In genomic region chr2:12543452-12544220, GRCh38 we compare ENCODE assay signal across 12 cellular contexts.
A peak's percentile ranks its signal among the peaks of the same experiment; 100 is the strongest.
DNase-seq lines count a peak whose midpoint lies in the region; ATAC-seq lines count a peak whose summit lies in the region.
"Had no signal": no experiment of that assay in that cellular context is flagged by ENCODE, and none has a peak within 500 bp of the region (broad histone marks: within the 10 kb centered on the region; RNA-seq: fewer than 3 reads in every experiment).

No MANE protein-coding gene starts in this region.

- no peak overlapping the region for H2AFZ ChIP-seq in mesenchymal stem cell (ENCODE audit: low read depth, low read length)

- peaks cover 4% of the 10 kb centered on the region for H3K27me3 Mint-ChIP-seq in IgD-negative memory B cell
- peaks cover 2% of the 10 kb centered on the region for H3K27me3 Mint-ChIP-seq in activated CD8-positive, alpha-beta T cell treated with anti-CD3 and anti-CD28 coated beads, Interleukin-2, amount 10 ng/mL, durations not matched to agents 7 days and 5 days (ENCODE audit: low read depth)

- H3K4me3 Mint-ChIP-seq in IgD-negative memory B cell, result peak overlapping the region in 2 of 4 donors; percentile 19 to 67
- H3K4me3 Mint-ChIP-seq in activated CD8-positive, alpha-beta T cell treated with anti-CD3 and anti-CD28 coated beads, Interleukin-2, amount 10 ng/mL, durations not matched to agents 7 days and 5 days, result no peak overlapping the region
- H3K4me3 Mint-ChIP-seq: dendritic cell treated with granulocyte-macrophage colony-stimulating factor and Interleukin-4, amounts not matched to agents 40 ng/mL and 50 ng/mL, for 4 days had no signal

- no peak overlapping the region for H3K27ac ChIP-seq in mesenchymal stem cell (ENCODE audit: low read length, poor library complexity, severe bottlenecking)
- H3K27ac ChIP-seq: HL-60 had no signal

- peak overlapping the region; percentile 42 for H3K9ac ChIP-seq in mesenchymal stem cell (ENCODE audit: low read length)

- peak; percentile 64 for ATAC-seq in GM18502 (IDR thresholded peaks at IDR 0.05; ENCODE audit: poor library complexity, unreplicated experiment)
- ATAC-seq in GM21723 (IDR thresholded peaks at IDR 0.05; ENCODE audit: unreplicated experiment), result peak; percentile 36
- no peak for ATAC-seq in activated CD8-positive, alpha-beta T cell treated with anti-CD3 and anti-CD28 coated beads, Interleukin-2, amount 10 ng/mL, durations not matched to agents 7 days and 5 days

- no peak overlapping the region for H3K4me3 ChIP-seq in mesenchymal stem cell (ENCODE audit: insufficient read depth in 1 of 2, low read depth in 1 of 2, low read length in 2 of 2)
- H3K4me3 ChIP-seq: lung had no signal

- H2BK120ac ChIP-seq in mesenchymal stem cell (ENCODE audit: low read depth, low read length), result no peak overlapping the region

- H3K9me3 Mint-ChIP-seq in IgD-negative memory B cell, result no peaks in the 10 kb centered on the region
- H3K9me3 Mint-ChIP-seq in activated CD8-positive, alpha-beta T cell treated with anti-CD3 and anti-CD28 coated beads, Interleukin-2, amount 10 ng/mL, durations not matched to agents 7 days and 5 days (ENCODE audit: insufficient read depth), result no peaks in the 10 kb centered on the region
- H3K9me3 Mint-ChIP-seq: dendritic cell treated with granulocyte-macrophage colony-stimulating factor and Interleukin-4, amounts not matched to agents 40 ng/mL and 50 ng/mL, for 4 days had no signal

- peak overlapping the region; percentile 26 to 90 (median 77) for H3K27ac Mint-ChIP-seq in IgD-negative memory B cell
- no peak overlapping the region for H3K27ac Mint-ChIP-seq in activated CD8-positive, alpha-beta T cell treated with anti-CD3 and anti-CD28 coated beads, Interleukin-2, amount 10 ng/mL, durations not matched to agents 7 days and 5 days
- H3K27ac Mint-ChIP-seq: dendritic cell treated with granulocyte-macrophage colony-stimulating factor and Interleukin-4, amounts not matched to agents 40 ng/mL and 50 ng/mL, for 4 days had no signal

- H3K79me1 ChIP-seq in mesenchymal stem cell (replicated peaks; ENCODE audit: low read length, poor library complexity, severe bottlenecking), result no peaks in the 10 kb centered on the region

- no peak overlapping the region for H3K23ac ChIP-seq in mesenchymal stem cell (ENCODE audit: low read length in 2 of 2)

- 82% methylated on average over 13 of the region's 13 CpGs for WGBS in mesenchymal stem cell

- peak overlapping the region in 1 of 2 experiments; percentile 92 for H3K4ac ChIP-seq in mesenchymal stem cell (ENCODE audit: low read depth in 1 of 2, low read length in 2 of 2)

- H2AK5ac ChIP-seq in mesenchymal stem cell (ENCODE audit: low read length, severe bottlenecking), result no peak overlapping the region

- peak overlapping the region; percentile 9 for H4K91ac ChIP-seq in mesenchymal stem cell (ENCODE audit: low read length)

- H3K36me3 Mint-ChIP-seq in IgD-negative memory B cell, result peaks cover 2% of the 10 kb centered on the region
- H3K36me3 Mint-ChIP-seq in activated CD8-positive, alpha-beta T cell treated with anti-CD3 and anti-CD28 coated beads, Interleukin-2, amount 10 ng/mL, durations not matched to agents 7 days and 5 days (ENCODE audit: low read depth), result no peaks in the 10 kb centered on the region

- peak overlapping the region; percentile 70 to 82 for H3K18ac ChIP-seq in mesenchymal stem cell (ENCODE audit: low read depth in 1 of 2, low read length in 2 of 2)

- H3K9me3 ChIP-seq in mesenchymal stem cell (ENCODE audit: control insufficient read depth, low read length), result no peaks in the 10 kb centered on the region

- CTCF ChIA-PET in activated CD8-positive, alpha-beta T cell treated with anti-CD3 and anti-CD28 coated beads, Interleukin-2, amount 10 ng/mL, durations not matched to agents 7 days and 5 days (lab: Charles Lee), result no interaction called here

- no peak overlapping the region for H3K14ac ChIP-seq in mesenchymal stem cell (ENCODE audit: low read length in 2 of 2)

- no peaks in the 10 kb centered on the region for H3K27me3 ChIP-seq in mesenchymal stem cell (ENCODE audit: control insufficient read depth in 1 of 2, insufficient read depth in 1 of 2, low read length in 2 of 2)

- H3K4me1 ChIP-seq in mesenchymal stem cell (ENCODE audit: control insufficient read depth, insufficient read depth, low read depth, low read length), result peaks cover 6% of the 10 kb centered on the region

- H3K4me2 ChIP-seq in mesenchymal stem cell (ENCODE audit: low read length, poor library complexity, severe bottlenecking), result no peak overlapping the region

- DNase-seq in mesenchymal stem cell, result peak; percentile 75
- DNase-seq in activated CD8-positive, alpha-beta T cell treated with anti-CD3 and anti-CD28 coated beads, Interleukin-2, amount 10 ng/mL, durations not matched to agents 7 days and 5 days, result no peak
- DNase-seq in NCI-H2029 treated with DMSO at 0.1 percent for 48 hours (lab: John Stamatoyannopoulos, UW), result no peak
- DNase-seq in NCI-H1105 treated with DMSO at 0.1 percent for 48 hours (lab: John Stamatoyannopoulos, UW), result no peak
- DNase-seq in activated gamma-delta T cell (lab: John Stamatoyannopoulos, UW), result no peak
- DNase-seq: NCI-H774 had no signal

- peak overlapping the region; percentile 61 to 75 for H2BK12ac ChIP-seq in mesenchymal stem cell (ENCODE audit: low read length in 2 of 2)

- H3K4me1 Mint-ChIP-seq in IgD-negative memory B cell, result peaks cover 23 to 31% (median 25%) of the 10 kb centered on the region in 3 donors
- H3K4me1 Mint-ChIP-seq in activated CD8-positive, alpha-beta T cell treated with anti-CD3 and anti-CD28 coated beads, Interleukin-2, amount 10 ng/mL, durations not matched to agents 7 days and 5 days (ENCODE audit: low read depth), result no peaks in the 10 kb centered on the region

- H2BK5ac ChIP-seq in mesenchymal stem cell (ENCODE audit: low read depth, low read length, poor library complexity, severe bottlenecking), result no peak overlapping the region

- no peaks in the 10 kb centered on the region for H3K36me3 ChIP-seq in mesenchymal stem cell (ENCODE audit: control insufficient read depth in 1 of 2, insufficient read depth in 2 of 2, low read depth in 1 of 2, low read length in 2 of 2)

- H2BK15ac ChIP-seq in mesenchymal stem cell (ENCODE audit: low read depth, poor library complexity, severe bottlenecking), result no peak overlapping the region

- POLR2A ChIA-PET in activated CD8-positive, alpha-beta T cell treated with anti-CD3 and anti-CD28 coated beads, Interleukin-2, amount 10 ng/mL, durations not matched to agents 7 days and 5 days (lab: Charles Lee), result no interaction called here

- H4K8ac ChIP-seq in mesenchymal stem cell (ENCODE audit: low read length), result no peak overlapping the region
